27 cellular contexts compared by ENCODE assay signal in the genomic region with DNA sequence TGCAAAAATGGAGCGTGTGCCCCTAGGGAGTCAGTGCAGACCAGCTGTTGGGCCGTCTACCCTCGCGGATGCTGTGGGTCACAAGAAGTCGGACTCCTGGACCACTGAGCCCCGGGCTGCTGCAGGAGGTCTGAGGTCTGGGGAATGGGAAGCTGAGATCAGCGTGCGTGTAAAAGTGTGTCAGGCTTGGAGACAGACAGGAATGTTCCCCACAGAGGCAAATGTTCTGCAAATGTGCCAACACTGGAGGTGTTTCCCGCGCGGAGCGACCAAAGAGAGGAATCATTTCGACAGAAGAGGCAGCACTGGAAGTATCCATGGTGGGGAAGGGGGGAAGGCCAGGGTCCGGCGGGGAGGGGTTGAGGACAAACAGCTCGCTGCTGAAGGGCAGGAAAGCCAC.
"Had no signal": no experiment of that assay in that cellular context is flagged by ENCODE, and none has a peak within 500 bp of the region (broad histone marks: within the 10 kb centered on the region; RNA-seq: fewer than 3 reads in every experiment).

No MANE protein-coding gene starts in this region.

- H3K27me3 ChIP-seq: suprapubic skin, testis, thyroid gland, tibial artery, tibial nerve, transverse colon, upper lobe of left lung, uterus, vagina had no signal

- DNase-seq: stimulated activated CD4-positive, alpha-beta T cell treated with anti-CD3 and anti-CD28 coated beads, Interleukin-2, amount 100 ng/mL, for 24 hours; stimulated activated CD4-positive, alpha-beta T cell treated with anti-CD3 and anti-CD28 coated beads, Interleukin-2, amount 100 ng/mL, for 48 hours; stimulated activated CD4-positive, alpha-beta T cell treated with anti-CD3 and anti-CD28 coated beads, Interleukin-4, amount 100 ng/mL, for 1 hour; stimulated activated CD4-positive, alpha-beta T cell treated with anti-CD3 and anti-CD28 coated beads, Interleukin-4, amount 100 ng/mL, for 24 hours; stimulated activated CD4-positive, alpha-beta T cell treated with anti-CD3 and anti-CD28 coated beads, Interleukin-4, amount 100 ng/mL, for 4 hours; stimulated activated CD8-positive, alpha-beta memory T cell treated with anti-CD3 and anti-CD28 coated beads, Interleukin-4, amount 100 ng/mL, for 48 hours; stimulated activated naive CD4-positive, alpha-beta T cell; stimulated activated naive CD4-positive, alpha-beta T cell treated with Interleukin-2 at 50 U/mL for 16 hours; stimulated activated naive CD8-positive, alpha-beta T cell treated with anti-CD3 and anti-CD28 coated beads, Interleukin-15, amount 100 ng/mL, for 72 hours; stimulated activated naive CD8-positive, alpha-beta T cell treated with anti-CD3 and anti-CD28 coated beads, Interleukin-15, Interleukin-2, amounts not matched to agents 100 U/mL and 50 U/mL, for 24 hours; stomach; substantia nigra; testis; thyroid gland; tibial artery; transverse colon; trophoblast cell; uterus had no signal

- H3K4me1 Mint-ChIP-seq: stimulated activated effector memory CD8-positive, alpha-beta T cell treated with anti-CD3 and anti-CD28 coated beads, Interleukin-12 subunit alpha, Interleukin-12 subunit beta, amount 100 ng/mL, for 72 hours; stimulated activated memory B cell treated with anti-CD40 and anti-IgM and Interleukin-4, amounts not matched to agents 10 μg/mL and 1 μg/mL and 100 μg/mL, for 72 hours; stimulated activated naive CD8-positive, alpha-beta T cell treated with anti-CD3 and anti-CD28 coated beads, Interleukin-15, amount 100 ng/mL, for 72 hours had no signal

- H3K27me3 Mint-ChIP-seq: stimulated activated memory B cell treated with anti-CD40 and anti-IgM and Interleukin-4, amounts not matched to agents 10 μg/mL and 1 μg/mL and 100 μg/mL, for 72 hours had no signal

- H3K27ac ChIP-seq: stomach, suprapubic skin, testis, thoracic aorta, thyroid gland, tibial artery, tibial nerve, transverse colon, upper lobe of left lung, uterus, vagina had no signal

- H3K9me3 ChIP-seq: stomach, suprapubic skin, testis, thoracic aorta, thyroid gland, tibial artery, tibial nerve, transverse colon, upper lobe of left lung, uterus, vagina had no signal

- H3K4me3 ChIP-seq: stomach, suprapubic skin, testis, thoracic aorta, thyroid gland, tibial artery, tibial nerve, transverse colon, upper lobe of left lung, uterus, vagina had no signal

- H3K9me3 Mint-ChIP-seq: stimulated activated effector memory CD8-positive, alpha-beta T cell treated with anti-CD3 and anti-CD28 coated beads, Interleukin-12 subunit alpha, Interleukin-12 subunit beta, amount 100 ng/mL, for 72 hours; stimulated activated memory B cell treated with anti-CD40 and anti-IgM and Interleukin-4, amounts not matched to agents 10 μg/mL and 1 μg/mL and 100 μg/mL, for 72 hours; stimulated activated naive CD8-positive, alpha-beta T cell treated with anti-CD3 and anti-CD28 coated beads, Interleukin-15, Interleukin-2, amounts not matched to agents 100 ng/mL and 50 ng/mL, for 24 hours; type B pancreatic cell had no signal

- H3K36me3 Mint-ChIP-seq: stimulated activated effector memory CD8-positive, alpha-beta T cell treated with anti-CD3 and anti-CD28 coated beads, Interleukin-12 subunit alpha, Interleukin-12 subunit beta, amount 100 ng/mL, for 72 hours; stimulated activated memory B cell treated with anti-CD40 and anti-IgM and Interleukin-4, amounts not matched to agents 10 μg/mL and 1 μg/mL and 100 μg/mL, for 72 hours; type B pancreatic cell had no signal

- H3K27ac Mint-ChIP-seq: stimulated activated effector memory CD8-positive, alpha-beta T cell treated with anti-CD3 and anti-CD28 coated beads, Interleukin-12 subunit alpha, Interleukin-12 subunit beta, amount 100 ng/mL, for 72 hours; stimulated activated memory B cell treated with anti-CD40 and anti-IgM and Interleukin-4, amounts not matched to agents 10 μg/mL and 1 μg/mL and 100 μg/mL, for 72 hours; stimulated activated naive CD8-positive, alpha-beta T cell treated with anti-CD3 and anti-CD28 coated beads, Interleukin-15, amount 100 ng/mL, for 72 hours; stimulated activated naive CD8-positive, alpha-beta T cell treated with anti-CD3 and anti-CD28 coated beads, Interleukin-15, Interleukin-2, amounts not matched to agents 100 ng/mL and 50 ng/mL, for 24 hours; type B pancreatic cell had no signal

- ATAC-seq: stimulated activated effector memory CD8-positive, alpha-beta T cell treated with anti-CD3 and anti-CD28 coated beads, Interleukin-12 subunit alpha, Interleukin-12 subunit beta, amount 100 ng/mL, for 72 hours; stimulated activated memory B cell treated with anti-CD40 and anti-IgM and Interleukin-4, amounts not matched to agents 10 μg/mL and 1 μg/mL and 100 μg/mL, for 72 hours; stimulated activated naive CD8-positive, alpha-beta T cell treated with anti-CD3 and anti-CD28 coated beads, Interleukin-15, amount 100 ng/mL, for 72 hours; stimulated activated naive CD8-positive, alpha-beta T cell treated with anti-CD3 and anti-CD28 coated beads, Interleukin-15, Interleukin-2, amounts not matched to agents 100 U/mL and 50 U/mL, for 24 hours had no signal

- H3K4me3 Mint-ChIP-seq: stimulated activated effector memory CD8-positive, alpha-beta T cell treated with anti-CD3 and anti-CD28 coated beads, Interleukin-12 subunit alpha, Interleukin-12 subunit beta, amount 100 ng/mL, for 72 hours; stimulated activated memory B cell treated with anti-CD40 and anti-IgM and Interleukin-4, amounts not matched to agents 10 μg/mL and 1 μg/mL and 100 μg/mL, for 72 hours; stimulated activated naive CD8-positive, alpha-beta T cell treated with anti-CD3 and anti-CD28 coated beads, Interleukin-15, amount 100 ng/mL, for 72 hours; stimulated activated naive CD8-positive, alpha-beta T cell treated with anti-CD3 and anti-CD28 coated beads, Interleukin-15, Interleukin-2, amounts not matched to agents 100 ng/mL and 50 ng/mL, for 24 hours; type B pancreatic cell had no signal

- H3K36me3 ChIP-seq: stomach, suprapubic skin, thoracic aorta, thyroid gland, tibial artery, tibial nerve, transverse colon, upper lobe of left lung, uterus, vagina had no signal

- H3K4me1 ChIP-seq: stomach, suprapubic skin, testis, thyroid gland, tibial artery, tibial nerve, transverse colon, upper lobe of left lung, uterus, vagina had no signal
